Comparison of ENCODE assay signal across 17 cellular contexts in genomic region chr15:41151451-41152005, GRCh38.
"Had no signal": no experiment of that assay in that cellular context is flagged by ENCODE, and none has a peak within 500 bp of the region (broad histone marks: within the 10 kb centered on the region; RNA-seq: fewer than 3 reads in every experiment).

No MANE protein-coding gene starts in this region.

- H3K9me3 ChIP-seq: breast epithelium, colonic mucosa had no signal

- H3K9me3 Mint-ChIP-seq: activated naive CD4-positive, alpha-beta T cell treated with anti-CD3 and anti-CD28 coated beads, Interleukin-2, amount 50 U/mL, for 24 hours had no signal

- H3K36me3 ChIP-seq: breast epithelium, colonic mucosa, WERI-Rb-1 had no signal

- H3K27ac Mint-ChIP-seq: activated CD4-positive, alpha-beta T cell treated with anti-CD3 and anti-CD28 coated beads for 36 hours; activated naive CD4-positive, alpha-beta T cell treated with anti-CD3 and anti-CD28 coated beads, Interleukin-2, amount 50 U/mL, for 24 hours had no signal

- H3K27ac ChIP-seq: breast epithelium, colonic mucosa, KMS-11, WERI-Rb-1 had no signal

- H3K4me3 Mint-ChIP-seq: activated CD4-positive, alpha-beta T cell treated with anti-CD3 and anti-CD28 coated beads for 36 hours; activated naive CD4-positive, alpha-beta T cell treated with anti-CD3 and anti-CD28 coated beads, Interleukin-2, amount 50 U/mL, for 24 hours had no signal

- DNase-seq: aorta, caudate nucleus, colonic mucosa, NCI-H1092 treated with DMSO at 0.1 percent for 48 hours, NCI-H1417 treated with DMSO at 0.1 percent for 48 hours, NCI-H1694, NCI-H2029, NCI-H2107, NCI-H2171 treated with DMSO at 0.1 percent for 48 hours, NCI-H510A, NCI-H526 treated with DMSO at 0.1 percent for 48 hours, NCI-H82, WERI-Rb-1 had no signal

- H3K4me1 ChIP-seq: breast epithelium, colonic mucosa had no signal

- H3K27me3 Mint-ChIP-seq: activated CD4-positive, alpha-beta T cell treated with anti-CD3 and anti-CD28 coated beads for 36 hours; activated naive CD4-positive, alpha-beta T cell treated with anti-CD3 and anti-CD28 coated beads, Interleukin-2, amount 50 U/mL, for 24 hours had no signal

- H3K4me2 ChIP-seq: KMS-11 had no signal

- H3K9ac ChIP-seq: KMS-11 had no signal

- H3K4me3 ChIP-seq: breast epithelium, colonic mucosa had no signal

- H3K27me3 ChIP-seq: breast epithelium, colonic mucosa had no signal

- H3K36me3 Mint-ChIP-seq: activated naive CD4-positive, alpha-beta T cell treated with anti-CD3 and anti-CD28 coated beads, Interleukin-2, amount 50 U/mL, for 24 hours had no signal
